14 cellular contexts compared by ENCODE assay signal in genomic region chr3:100006570-100007271, GRCh38.
A peak's percentile ranks its signal among the peaks of the same experiment; 100 is the strongest.
DNase-seq lines count a peak whose midpoint lies in the region; ATAC-seq, FAIRE-seq and TF ChIP-seq lines count a peak whose summit lies in the region.
"Had no signal": no experiment of that assay in that cellular context is flagged by ENCODE, and none has a peak within 500 bp of the region (broad histone marks: within the 10 kb centered on the region; RNA-seq: fewer than 3 reads in every experiment).

No MANE protein-coding gene starts in this region.

- H3K36me3 ChIP-seq in breast epithelium, result no peaks in the 10 kb centered on the region
- no peaks in the 10 kb centered on the region for H3K36me3 ChIP-seq in HepG2 (replicated peaks in 1 of 2; ENCODE audit: control insufficient read depth in 1 of 2, insufficient read depth in 2 of 2, low read length in 2 of 2)
- H3K36me3 ChIP-seq in uterus, result no peaks in the 10 kb centered on the region
- no peaks in the 10 kb centered on the region for H3K36me3 ChIP-seq in CD8-positive, alpha-beta T cell (ENCODE audit: insufficient read depth, low read length)
- H3K36me3 ChIP-seq: thyroid gland had no signal

- DNase-seq in MCF 10A (ENCODE audit: unreplicated experiment) (peak; percentile 27), breast epithelium (ENCODE audit: low spot score in 2 of 2) (no peak), HepG2 (ENCODE audit: low spot score) (peak; percentile 13), uterus (no peak), hepatic stellate cell (ENCODE audit: low spot score) (no peak), NCI-H510A (lab: John Stamatoyannopoulos, UW) (no peak)
- no peak for DNase-seq in CD8-positive, alpha-beta T cell
- DNase-seq: hypothalamus; naive thymus-derived CD4-positive, alpha-beta T cell; NCI-H2171 treated with DMSO at 0.1 percent for 48 hours; stimulated activated CD4-positive, alpha-beta T cell treated with anti-CD3 and anti-CD28 coated beads, Interleukin-4, amount 100 ng/mL, for 1 hour; thyroid gland had no signal

- no peak for TF ChIP-seq RAD21 in HepG2 (CRISPR knock-in tag; IDR thresholded peaks at IDR 0.05)

- peaks cover 41% of the 10 kb centered on the region for H3K4me1 Mint-ChIP-seq in MCF 10A (ENCODE audit: insufficient read depth, unreplicated experiment)
- H3K4me1 Mint-ChIP-seq in CD8-positive, alpha-beta T cell (ENCODE audit: low read depth), result no peaks in the 10 kb centered on the region

- no peak overlapping the region for H3K9ac ChIP-seq in HepG2 (ENCODE audit: insufficient read depth, low read depth, low read length)

- no peak overlapping the region for H3K27ac ChIP-seq in breast epithelium
- no peak overlapping the region for H3K27ac ChIP-seq in HepG2 (ENCODE audit: extremely low read length, insufficient read depth, low read length)
- peak overlapping the region; percentile 42 to 81 for H3K27ac ChIP-seq in uterus
- H3K27ac ChIP-seq in CD8-positive, alpha-beta T cell (ENCODE audit: low read depth, low read length), result no peak overlapping the region
- H3K27ac ChIP-seq: thyroid gland had no signal

- H3K4me3 ChIP-seq in breast epithelium (no peak overlapping the region), HepG2 (replicated peaks in 1 of 3; ENCODE audit: insufficient read depth in 1 of 3, low read depth in 2 of 3, low read length in 3 of 3) (no peak overlapping the region), uterus (no peak overlapping the region)
- H3K4me3 ChIP-seq in CD8-positive, alpha-beta T cell (ENCODE audit: low read depth, low read length), result no peak overlapping the region
- H3K4me3 ChIP-seq: thyroid gland had no signal

- CTCF ChIA-PET in MCF 10A (lab: Yijun Ruan, JAX), result interaction anchor here (0.5 to 1.9 kb wide), 14 partner anchors 34 to 263 kb away, joined by 3 to 20 read pairs (median 4); no protein-coding TSS in a partner anchor
- CTCF ChIA-PET in HepG2 (lab: Yijun Ruan, JAX; ENCODE audit: low intra/inter-chr PET ratio, low total read pairs), result no interaction called here
- CTCF ChIA-PET in CD8-positive, alpha-beta T cell (lab: Charles Lee), result interaction anchor here (0.8 kb wide), 1 partner anchor 21 kb away, joined by 3 read pairs; no protein-coding TSS in a partner anchor

- H3K27me3 ChIP-seq in breast epithelium (no peaks in the 10 kb centered on the region), HepG2 (ENCODE audit: control insufficient read depth in 1 of 2, insufficient read depth in 2 of 2, low read length in 2 of 2) (no peaks in the 10 kb centered on the region), uterus (no peaks in the 10 kb centered on the region)
- no peaks in the 10 kb centered on the region for H3K27me3 ChIP-seq in CD8-positive, alpha-beta T cell (ENCODE audit: insufficient read depth, low read length)
- H3K27me3 ChIP-seq: thyroid gland had no signal

- intact Hi-C loops in MCF 10A (cut with micrococcal nuclease), result loop anchor here (1.0 kb wide), 1 partner anchor 163 kb away; no protein-coding TSS in a partner anchor
- intact Hi-C loops in breast epithelium (cut with DNase I; ENCODE audit: low total_unique reads), result loop anchor here (10.0 kb wide), 1 partner anchor 88 kb away; no protein-coding TSS in a partner anchor
- intact Hi-C loops in HepG2 (cut with micrococcal nuclease; ENCODE audit: unreplicated experiment), result no loop called here
- intact Hi-C loops in uterus (cut with DNase I; ENCODE audit: low total_unique reads), result no loop called here
- intact Hi-C loops in CD8-positive, alpha-beta T cell (cut with DNase I, micrococcal nuclease), result no loop called here

- H3K9me3 ChIP-seq in breast epithelium (no peaks in the 10 kb centered on the region), HepG2 (ENCODE audit: low read length) (no peaks in the 10 kb centered on the region), uterus (no peaks in the 10 kb centered on the region)
- no peaks in the 10 kb centered on the region for H3K9me3 ChIP-seq in CD8-positive, alpha-beta T cell (ENCODE audit: low read length)
- H3K9me3 ChIP-seq: thyroid gland had no signal

- no peak overlapping the region for H2AFZ ChIP-seq in HepG2 (ENCODE audit: low read length)

- no peaks in the 10 kb centered on the region for H3K4me1 ChIP-seq in breast epithelium
- H3K4me1 ChIP-seq in HepG2 (ENCODE audit: insufficient read depth, low read length), result peaks cover 41% of the 10 kb centered on the region
- H3K4me1 ChIP-seq in uterus, result peaks cover 0 to 8% of the 10 kb centered on the region in 2 donors
- H3K4me1 ChIP-seq in CD8-positive, alpha-beta T cell (ENCODE audit: insufficient read depth, low read length), result no peaks in the 10 kb centered on the region

- H4K20me1 ChIP-seq in HepG2 (ENCODE audit: insufficient read depth, low read length), result no peaks in the 10 kb centered on the region

- ATAC-seq in HepG2, result no peak
- no peak for ATAC-seq in CD8-positive, alpha-beta T cell
- ATAC-seq: naive thymus-derived CD4-positive, alpha-beta T cell had no signal

- H3K27ac Mint-ChIP-seq in MCF 10A (ENCODE audit: low read depth, unreplicated experiment), result peak overlapping the region; percentile 32
- no peak overlapping the region for H3K27ac Mint-ChIP-seq in CD8-positive, alpha-beta T cell
- H3K27ac Mint-ChIP-seq: naive thymus-derived CD4-positive, alpha-beta T cell had no signal

- H3K4me2 ChIP-seq in HepG2 (ENCODE audit: low read depth, low read length), result no peak overlapping the region

- TF ChIP-seq CTCF in MCF 10A (IDR thresholded peaks at IDR 0.05; ENCODE audit: unreplicated experiment) (no peak), breast epithelium (IDR thresholded peaks at IDR 0.05) (no peak), HepG2 (CRISPR knock-in tag; IDR thresholded peaks at IDR 0.05) (no peak), uterus (IDR thresholded peaks at IDR 0.05) (peak in 3 of 4 experiments; percentile 4 to 31 (median 10))
- TF ChIP-seq CTCF in CD8-positive, alpha-beta T cell (IDR thresholded peaks at IDR 0.05), result no peak

- no peaks in the 10 kb centered on the region for H3K36me3 Mint-ChIP-seq in MCF 10A (ENCODE audit: insufficient read depth, unreplicated experiment)
- peaks cover 13% of the 10 kb centered on the region for H3K36me3 Mint-ChIP-seq in CD8-positive, alpha-beta T cell

- BruUV-seq in MCF 10A (replicated peaks; lab: Mats Ljungman, UMichigan), result no TSS peak
- BruUV-seq in HepG2 (replicated peaks; lab: Mats Ljungman, UMichigan), result no TSS peak

- TF ChIP-seq POLR2A in breast epithelium (IDR thresholded peaks at IDR 0.05), result no peak
- no peak for TF ChIP-seq POLR2A in HepG2 (IDR thresholded peaks at IDR 0.05; ENCODE audit: insufficient read depth in 1 of 2, low read depth in 2 of 2, low read length in 2 of 2)
- no peak for TF ChIP-seq POLR2A in uterus (IDR thresholded peaks at IDR 0.05)

- no peak overlapping the region for H3K4me3 Mint-ChIP-seq in MCF 10A (ENCODE audit: unreplicated experiment)
- H3K4me3 Mint-ChIP-seq in CD8-positive, alpha-beta T cell, result no peak overlapping the region
- H3K4me3 Mint-ChIP-seq: naive thymus-derived CD4-positive, alpha-beta T cell had no signal

- in situ Hi-C loops in HepG2 (cut with HindIII; ENCODE audit: extremely low pct_ligation_motif_present, low pct_unique_long_range_greater_than_20kb), result no loop called here

- POLR2A ChIA-PET in MCF 10A (lab: Yijun Ruan, JAX), result interaction anchor here (0.7 to 2.3 kb wide), 14 partner anchors 10 to 254 kb away, joined by 3 to 14 read pairs (median 4); partner anchors contain the start of gene TBC1D23
- POLR2A ChIA-PET in HepG2 (lab: Yijun Ruan, JAX), result interaction anchor here (0.7 kb wide), 1 partner anchor 253 kb away, joined by 3 read pairs; no protein-coding TSS in a partner anchor
- POLR2A ChIA-PET in CD8-positive, alpha-beta T cell (lab: Charles Lee), result no interaction called here

- 90% methylated on average over 2 of the region's 2 CpGs for WGBS in HepG2 (ENCODE audit: low lambda C conversion rate)

- FAIRE-seq in colon (lab: Jason Lieb, UNC), result peak; percentile 18
- no peak for FAIRE-seq in HepG2 (lab: Jason Lieb, UNC)
- FAIRE-seq: A204.1 had no signal

- no peaks in the 10 kb centered on the region for H3K79me2 ChIP-seq in HepG2 (ENCODE audit: insufficient read depth, low read length)

- H3K27me3 Mint-ChIP-seq in MCF 10A (ENCODE audit: insufficient read depth, unreplicated experiment), result no peaks in the 10 kb centered on the region
- H3K27me3 Mint-ChIP-seq in CD8-positive, alpha-beta T cell (ENCODE audit: low read depth), result no peaks in the 10 kb centered on the region
- H3K27me3 Mint-ChIP-seq: naive thymus-derived CD4-positive, alpha-beta T cell had no signal

- no peaks in the 10 kb centered on the region for H3K9me3 Mint-ChIP-seq in MCF 10A (ENCODE audit: unreplicated experiment)
- H3K9me3 Mint-ChIP-seq in CD8-positive, alpha-beta T cell, result no peaks in the 10 kb centered on the region
- H3K9me3 Mint-ChIP-seq: naive thymus-derived CD4-positive, alpha-beta T cell had no signal

- TF ChIP-seq EP300 in HepG2 (IDR thresholded peaks at IDR 0.05; ENCODE audit: low read depth in 2 of 2, low read length in 2 of 2) (no peak), HepG2 (CRISPR knock-in tag; IDR thresholded peaks at IDR 0.05; ENCODE audit: borderline replicate concordance) (no peak)

TF ChIP-seq in HepG2, 621 proteins besides CTCF, POLR2A, EP300 and RAD21:
- peak; percentile 44 for TF ChIP-seq STAG1 (CRISPR knock-in tag; IDR thresholded peaks at IDR 0.05)
- no peak for TF ChIP-seq RBM22 (optimal IDR thresholded peaks at IDR 0.05; ENCODE audit: low read length)

Comparison
In these comparisons a context has a peak if more than half of its experiments do, and no peak if none do; other contexts are left out.
1. DNase-seq: peak in MCF 10A (single experiment) and HepG2 (single experiment); none in breast epithelium (0 of 2), uterus (0 of 2), hepatic stellate cell (single experiment), CD8-positive, alpha-beta T cell (0 of 7) and NCI-H510A (single experiment).
2. CTCF ChIP-seq: peak in uterus (3 of 4); none in MCF 10A (single experiment), breast epithelium (0 of 3), HepG2 (single experiment) and CD8-positive, alpha-beta T cell (single experiment).
3. H3K27ac ChIP-seq: peak in uterus (2 of 2); none in breast epithelium (0 of 2), HepG2 (single experiment) and CD8-positive, alpha-beta T cell (single experiment).
4. intact Hi-C loops: an anchor here in MCF 10A (1.0 kb wide) and breast epithelium (10.0 kb wide); none called in HepG2, uterus and CD8-positive, alpha-beta T cell.